ENCODE assay signal across 22 cellular contexts in genomic region chr1:26124433-26125318, GRCh38. TPM values are rescaled to one million over a fixed set of nuclear protein-coding genes. Genes with fewer than 3 reads are reported as not detected.
DNase-seq lines count a peak whose midpoint lies in the region; TF ChIP-seq lines count a peak whose summit lies in the region.
"Had no signal": no experiment of that assay in that cellular context is flagged by ENCODE, and none has a peak within 500 bp of the region (broad histone marks: within the 10 kb centered on the region; RNA-seq: fewer than 3 reads in every experiment).

No MANE protein-coding gene starts in this region.

- H3K27me3 ChIP-seq in mammary epithelial cell (ENCODE audit: insufficient read depth, low read length) (no peaks in the 10 kb centered on the region), colonic mucosa (no peaks in the 10 kb centered on the region), thyroid gland (no peaks in the 10 kb centered on the region), right atrium auricular region (no peaks in the 10 kb centered on the region)

- H3K9me3 ChIP-seq in mammary epithelial cell (replicated peaks; ENCODE audit: insufficient read depth, low read length): no peaks in the 10 kb centered on the region
- H3K9me3 ChIP-seq in colonic mucosa: no peaks in the 10 kb centered on the region
- no peaks in the 10 kb centered on the region for H3K9me3 ChIP-seq in thyroid gland
- H3K9me3 ChIP-seq in right atrium auricular region: no peaks in the 10 kb centered on the region
- H3K9me3 ChIP-seq: thoracic aorta had no signal

- TF ChIP-seq CTCF in MCF 10A (IDR thresholded peaks at IDR 0.05; ENCODE audit: unreplicated experiment) (no peak), mammary epithelial cell (conservative IDR thresholded peaks at IDR 0.05 in 1 of 2, IDR thresholded peaks at IDR 0.05 in 1 of 2; ENCODE audit: extremely low read depth in 1 of 2, insufficient read depth in 1 of 2, low read depth in 1 of 2, low read length in 2 of 2) (no peak), colonic mucosa (IDR thresholded peaks at IDR 0.05) (no peak), thyroid gland (IDR thresholded peaks at IDR 0.05) (no peak), right atrium auricular region (IDR thresholded peaks at IDR 0.05) (no peak)

- intact Hi-C loops in MCF 10A (cut with micrococcal nuclease): no loop called here
- intact Hi-C loops in mammary epithelial cell (cut with micrococcal nuclease): no loop called here
- intact Hi-C loops in colonic mucosa (cut with DNase I): no loop called here
- intact Hi-C loops in thyroid gland (cut with DNase I): no loop called here

- peak overlapping the region; percentile 31 for H3K4me3 Mint-ChIP-seq in MCF 10A (ENCODE audit: unreplicated experiment)
- H3K4me3 Mint-ChIP-seq: central memory CD8-positive, alpha-beta T cell; HFFc6 had no signal

- H3K9ac ChIP-seq in mammary epithelial cell (ENCODE audit: insufficient read depth, low read length) (no peak overlapping the region), colonic mucosa (ENCODE audit: low read depth in 2 of 2, low read length in 2 of 2) (no peak overlapping the region)

- no peak for TF ChIP-seq POLR2A in thyroid gland (IDR thresholded peaks at IDR 0.05)

- H3K4me1 ChIP-seq in mammary epithelial cell (ENCODE audit: insufficient read depth, low read length): peaks cover 12% of the 10 kb centered on the region
- H3K4me1 ChIP-seq in colonic mucosa: no peaks in the 10 kb centered on the region
- peaks cover 59 to 84% of the 10 kb centered on the region in 2 donors for H3K4me1 ChIP-seq in thyroid gland
- H3K4me1 ChIP-seq in right atrium auricular region: peaks cover 0 to 21% of the 10 kb centered on the region in 2 donors

- CTCF ChIA-PET in MCF 10A (lab: Yijun Ruan, JAX) (interaction anchor here (0.6 to 5.3 kb wide), 6 partner anchors 17 to 229 kb away, joined by 3 to 39 read pairs (median 3); partner anchors contain the start of gene C1orf232), mammary epithelial cell (lab: Charles Lee; ENCODE audit: low non-redundant PET) (interaction anchor here (0.6 kb wide), 1 partner anchor 10 kb away, joined by 4 read pairs; no protein-coding TSS in a partner anchor)

- WGBS in mammary epithelial cell (ENCODE audit: low coverage, missing lambda C conversion rate): 88% methylated on average over 4 of the region's 4 CpGs
- WGBS in thyroid gland, 2 donors: 83 to 85% methylated on average over 4 of the region's 4 CpGs

- H3K27ac ChIP-seq in mammary epithelial cell (ENCODE audit: insufficient read depth, low read depth, low read length) (no peak overlapping the region), colonic mucosa (peak overlapping the region; percentile 97), thyroid gland (peak overlapping the region; percentile 10 to 70 (median 69)), right atrium auricular region (no peak overlapping the region)
- H3K27ac ChIP-seq: thoracic aorta had no signal

- no peak overlapping the region for H2AFZ ChIP-seq in mammary epithelial cell (ENCODE audit: low read depth, low read length)

- H3K27ac Mint-ChIP-seq in MCF 10A (ENCODE audit: low read depth, unreplicated experiment): peak overlapping the region; percentile 77
- H3K27ac Mint-ChIP-seq: HFFc6 had no signal

- BruUV-seq in MCF 10A (replicated peaks; lab: Mats Ljungman, UMichigan) (no TSS peak), mammary epithelial cell (replicated peaks; lab: Mats Ljungman, UMichigan) (no TSS peak)

- no peaks in the 10 kb centered on the region for H3K36me3 Mint-ChIP-seq in MCF 10A (ENCODE audit: insufficient read depth, unreplicated experiment)

- H3K4me2 ChIP-seq in mammary epithelial cell (ENCODE audit: insufficient read depth, low read depth, low read length): no peak overlapping the region

- dilution Hi-C loops in mammary epithelial cell (cut with HindIII; ENCODE audit: low sequenced_read_pairs): loop anchor here (5.0 kb wide), 1 partner anchor 67 kb away; no protein-coding TSS in a partner anchor

- no peaks in the 10 kb centered on the region for H3K36me3 ChIP-seq in mammary epithelial cell (ENCODE audit: insufficient read depth, low read length)
- no peaks in the 10 kb centered on the region for H3K36me3 ChIP-seq in colonic mucosa
- no peaks in the 10 kb centered on the region for H3K36me3 ChIP-seq in thyroid gland
- peaks cover 5% of the 10 kb centered on the region for H3K36me3 ChIP-seq in right atrium auricular region

- DNase-seq in MCF 10A (ENCODE audit: unreplicated experiment) (no peak), mammary epithelial cell (no peak), OCI-M1 (lab: John Stamatoyannopoulos, UW) (peak; percentile 70), colonic mucosa (no peak), thyroid gland (no peak), right atrium auricular region (ENCODE audit: low spot score) (no peak)
- no peak for DNase-seq in activated CD4-positive, CD25-positive, alpha-beta regulatory T cell treated with anti-CD3 and anti-CD28 coated beads, Interleukin-2, amount 50 U/mL, for 72 hours
- no peak for DNase-seq in effector CD4-positive, alpha-beta T cell
- DNase-seq: activated CD4-positive, CD25-positive, alpha-beta regulatory T cell; amygdala; DMS153; effector memory CD8-positive, alpha-beta T cell; HFFc6; NCI-H774; stimulated activated CD4-positive, alpha-beta T cell treated with anti-CD3 and anti-CD28 coated beads, Interleukin-4, amount 100 ng/mL, for 1 hour had no signal

- in situ Hi-C loops in mammary epithelial cell (cut with MboI; ENCODE audit: low sequenced_read_pairs in 2 of 2): no loop called here

- no peaks in the 10 kb centered on the region for H3K27me3 Mint-ChIP-seq in MCF 10A (ENCODE audit: insufficient read depth, unreplicated experiment)

- peaks cover 22% of the 10 kb centered on the region for H3K4me1 Mint-ChIP-seq in MCF 10A (ENCODE audit: insufficient read depth, unreplicated experiment)

- H3K9me3 Mint-ChIP-seq in MCF 10A (ENCODE audit: unreplicated experiment): no peaks in the 10 kb centered on the region
- H3K9me3 Mint-ChIP-seq: central memory CD8-positive, alpha-beta T cell; effector memory CD8-positive, alpha-beta T cell; HFFc6 had no signal

- no peak overlapping the region for H3K4me3 ChIP-seq in mammary epithelial cell (replicated peaks in 1 of 3; ENCODE audit: insufficient read depth in 1 of 3, low read depth in 2 of 3, low read length in 3 of 3)
- no peak overlapping the region for H3K4me3 ChIP-seq in colonic mucosa
- H3K4me3 ChIP-seq in thyroid gland (replicated peaks in 1 of 3): no peak overlapping the region
- H3K4me3 ChIP-seq in right atrium auricular region: no peak overlapping the region
- H3K4me3 ChIP-seq: thoracic aorta had no signal

- POLR2A ChIA-PET in MCF 10A (lab: Yijun Ruan, JAX): interaction anchor here (0.8 to 9.0 kb wide), 8 partner anchors 13 to 253 kb away, joined by 3 to 190 read pairs (median 4); partner anchors contain the start of genes CEP85, CNKSR1, PDIK1L and ZNF593

- H3K79me2 ChIP-seq in mammary epithelial cell (ENCODE audit: insufficient read depth, low read length): peaks cover 4% of the 10 kb centered on the region

- H4K20me1 ChIP-seq in mammary epithelial cell (ENCODE audit: insufficient read depth, low read length): no peaks in the 10 kb centered on the region

RNA-seq across cellular contexts. Expression of gene PDIK1L, which starts 13.1 kb away (rescaled TPM):
- 10.8 and 10.9 TPM in 2 replicates for total RNA-seq in MCF 10A (2022)
- total RNA-seq in mammary epithelial cell: 1 to 10 TPM; 4.2 to 4.8 TPM
- polyA plus RNA-seq in mammary epithelial cell: 1.3 TPM
- not detected for polyA minus RNA-seq in mammary epithelial cell
- 10 to 100 TPM; 12.5 to 14.8 TPM for total RNA-seq in colonic mucosa
- 10 to 100 TPM; 24.2 to 39.0 (median 25.5) TPM for total RNA-seq in thyroid gland
- total RNA-seq in right atrium auricular region: 1 to 10 TPM; 3.0 to 3.4 TPM

RNA-seq across cellular contexts. Expression of gene FAM110D, which starts 34.2 kb away (rescaled TPM):
- total RNA-seq in MCF 10A (2022): not detected in 2 replicates
- not detected for total RNA-seq in mammary epithelial cell
- not detected for polyA plus RNA-seq in mammary epithelial cell
- not detected for polyA minus RNA-seq in mammary epithelial cell
- 1 to 10 TPM in 1 of 2 donors, under 1 TPM in 1; 0.57 to 1.1 TPM for total RNA-seq in colonic mucosa
- 10 to 100 TPM in 1 of 4 donors, 1 to 10 TPM in 3; 3.5 to 15.6 (median 6.8) TPM for total RNA-seq in thyroid gland
- total RNA-seq in right atrium auricular region: 1 to 10 TPM; 3.8 to 4.3 TPM
- total RNA-seq: HFFc6; mononuclear cell; RPMI7951; T-helper 1 cell treated with Interleukin-12 subunit alpha and Interleukin-12 subunit beta and Interleukin-4 antibody, amounts not matched to agents 30 ng/mL and 1 ng/mL, for 36 hours had no signal

RNA-seq across cellular contexts. Expression of gene C1orf232, which starts 44.1 kb away (rescaled TPM):
- total RNA-seq in MCF 10A (2022): not detected in 2 replicates
- not detected for total RNA-seq in mammary epithelial cell
- not detected for polyA plus RNA-seq in mammary epithelial cell
- polyA minus RNA-seq in mammary epithelial cell: not detected
- total RNA-seq in colonic mucosa: not detected
- not detected for total RNA-seq in thyroid gland
- not detected for total RNA-seq in right atrium auricular region
- total RNA-seq: HFFc6; kidney epithelial cell; mononuclear cell; omental fat pad; RPMI7951; T-helper 1 cell treated with Interleukin-12 subunit alpha and Interleukin-12 subunit beta and Interleukin-4 antibody, amounts not matched to agents 30 ng/mL and 1 ng/mL, for 36 hours; thoracic aorta had no signal

RNA-seq across cellular contexts. Expression of gene ZNF593, which starts 45.0 kb away (rescaled TPM):
- total RNA-seq in MCF 10A (2022) (61.5 and 82.6 TPM in 2 replicates), mammary epithelial cell (10 to 100 TPM; 31.5 to 41.5 TPM), colonic mucosa (10 to 100 TPM; 22.0 to 47.7 TPM), thyroid gland (10 to 100 TPM; 18.3 to 65.8 (median 27.3) TPM), right atrium auricular region (10 to 100 TPM; 12.8 to 30.5 TPM)
- 61.2 TPM for polyA plus RNA-seq in mammary epithelial cell
- 20.1 TPM for polyA minus RNA-seq in mammary epithelial cell

RNA-seq across cellular contexts. Expression of gene ZNF593OS, which starts 47.0 kb away (rescaled TPM):
- total RNA-seq in MCF 10A (2022) (not detected in 2 replicates), mammary epithelial cell (under 1 TPM in 1 of 2 donors, not detected in 1; 0.50 TPM), colonic mucosa (not detected), thyroid gland (under 1 TPM in 1 of 4 donors, not detected in 3; 0.33 TPM), right atrium auricular region (not detected)
- polyA plus RNA-seq in mammary epithelial cell: not detected
- not detected for polyA minus RNA-seq in mammary epithelial cell
- total RNA-seq: HFFc6; kidney epithelial cell; mononuclear cell; omental fat pad; RPMI7951; T-helper 1 cell treated with Interleukin-12 subunit alpha and Interleukin-12 subunit beta and Interleukin-4 antibody, amounts not matched to agents 30 ng/mL and 1 ng/mL, for 36 hours; thoracic aorta had no signal

Comparison
In these comparisons a context has a peak if more than half of its experiments do, and no peak if none do; other contexts are left out.
1. H3K27ac ChIP-seq: peak in colonic mucosa (single experiment) and thyroid gland (3 of 3); none in mammary epithelial cell (single experiment) and right atrium auricular region (0 of 2).